Comparison of ENCODE assay signal across 11 cellular contexts in genomic region chr6:112563368-112563767, GRCh38.
DNase-seq lines count a peak whose midpoint lies in the region; ATAC-seq and TF ChIP-seq lines count a peak whose summit lies in the region.
"Had no signal": no experiment of that assay in that cellular context is flagged by ENCODE, and none has a peak within 500 bp of the region (broad histone marks: within the 10 kb centered on the region; RNA-seq: fewer than 3 reads in every experiment).

No MANE protein-coding gene starts in this region.

- ATAC-seq in naive thymus-derived CD8-positive, alpha-beta T cell: no peak

- H3K9ac ChIP-seq in NT2/D1 (ENCODE audit: insufficient read length, low read depth) (no peak overlapping the region), fibroblast of lung (ENCODE audit: insufficient read depth, low read length) (no peak overlapping the region)

- TF ChIP-seq CTCF in fibroblast of lung (conservative IDR thresholded peaks at IDR 0.05 in 1 of 2, IDR thresholded peaks at IDR 0.05 in 1 of 2; ENCODE audit: low read depth in 1 of 2, low read length in 2 of 2) (no peak), adrenal gland (IDR thresholded peaks at IDR 0.05) (no peak)

- DNase-seq in ELF-1 (ENCODE audit: low read depth, low spot score) (peak; percentile 14), NT2/D1 (ENCODE audit: low read depth, low spot score) (peak; percentile 63), fibroblast of lung (ENCODE audit: low read depth in 2 of 2) (peak; percentile 8 to 93), NCI-H1048 (lab: John Stamatoyannopoulos, UW) (no peak), adrenal gland (no peak)
- DNase-seq in naive thymus-derived CD8-positive, alpha-beta T cell: no peak
- DNase-seq in stimulated activated CD8-positive, alpha-beta memory T cell treated with anti-CD3 and anti-CD28 coated beads, Interleukin-4, amount 100 ng/mL, for 48 hours: no peak
- DNase-seq: activated T-cell treated with anti-CD3 and anti-CD28 coated beads, Interleukin-2, amount 50 U/mL, for 24 hours; heart left ventricle; pancreas had no signal

- H3K27me3 ChIP-seq in NT2/D1 (ENCODE audit: insufficient read depth, insufficient read length) (no peaks in the 10 kb centered on the region), fibroblast of lung (ENCODE audit: control insufficient read depth, insufficient read depth, low read length) (no peaks in the 10 kb centered on the region), neuron (ENCODE audit: insufficient read depth, low read length) (no peaks in the 10 kb centered on the region), adrenal gland (no peaks in the 10 kb centered on the region)
- H3K27me3 ChIP-seq: heart left ventricle, pancreas had no signal

- intact Hi-C loops in adrenal gland (cut with DNase I): no loop called here

- H2AFZ ChIP-seq in fibroblast of lung (ENCODE audit: low read length) (no peak overlapping the region), neuron (ENCODE audit: low read depth, low read length) (no peak overlapping the region)

- POLR2A ChIA-PET in naive thymus-derived CD8-positive, alpha-beta T cell (lab: Charles Lee): interaction anchor here (0.6 kb wide), 1 partner anchor 383 kb away, joined by 5 read pairs; no protein-coding TSS in a partner anchor

- H3K79me2 ChIP-seq in fibroblast of lung (ENCODE audit: control insufficient read depth, insufficient read depth, low read length): no peaks in the 10 kb centered on the region

- H3K4me1 ChIP-seq in NT2/D1 (ENCODE audit: insufficient read depth, insufficient read length): no peaks in the 10 kb centered on the region
- H3K4me1 ChIP-seq in fibroblast of lung (ENCODE audit: control insufficient read depth, extremely low read depth, insufficient read depth, low read length): peaks cover 6% of the 10 kb centered on the region
- H3K4me1 ChIP-seq in neuron (ENCODE audit: insufficient read depth, low read length): peaks cover 64% of the 10 kb centered on the region
- H3K4me1 ChIP-seq in adrenal gland (replicated peaks in 1 of 2): no peaks in the 10 kb centered on the region
- H3K4me1 ChIP-seq: pancreas had no signal

- no peaks in the 10 kb centered on the region for H3K36me3 Mint-ChIP-seq in naive thymus-derived CD8-positive, alpha-beta T cell

- H3K27ac ChIP-seq in fibroblast of lung (ENCODE audit: insufficient read depth, low read length) (no peak overlapping the region), adrenal gland (no peak overlapping the region)

- 52 to 60% (median 55%) methylated on average over 3 of the region's 3 CpGs for WGBS in adrenal gland, 4 donors

- H3K4me3 ChIP-seq in NT2/D1 (ENCODE audit: insufficient read length, low read depth) (no peak overlapping the region), fibroblast of lung (replicated peaks in 1 of 4; ENCODE audit: control extremely low read depth in 1 of 4, insufficient read depth in 1 of 4, low read depth in 3 of 4, low read length in 4 of 4) (no peak overlapping the region), neuron (ENCODE audit: low read length) (peak overlapping the region; percentile 10), adrenal gland (no peak overlapping the region)
- H3K4me3 ChIP-seq: heart left ventricle, pancreas had no signal

- no peak for TF ChIP-seq POLR2A in adrenal gland (IDR thresholded peaks at IDR 0.05)

- no peaks in the 10 kb centered on the region for H3K9me3 ChIP-seq in NT2/D1 (ENCODE audit: insufficient read depth, low read length)
- no peaks in the 10 kb centered on the region for H3K9me3 ChIP-seq in fibroblast of lung (ENCODE audit: control insufficient read depth, insufficient read depth, low read depth, low read length)
- H3K9me3 ChIP-seq in neuron (ENCODE audit: low read length): no peaks in the 10 kb centered on the region
- H3K9me3 ChIP-seq in adrenal gland (replicated peaks in 1 of 3): no peaks in the 10 kb centered on the region
- H3K9me3 ChIP-seq: heart left ventricle, pancreas had no signal

- no peaks in the 10 kb centered on the region for H3K36me3 ChIP-seq in NT2/D1 (ENCODE audit: insufficient read depth, insufficient read length, low read length)
- H3K36me3 ChIP-seq in fibroblast of lung (ENCODE audit: control insufficient read depth, insufficient read depth, low read length): no peaks in the 10 kb centered on the region
- no peaks in the 10 kb centered on the region for H3K36me3 ChIP-seq in neuron (ENCODE audit: insufficient read depth, low read length)
- H3K36me3 ChIP-seq in adrenal gland (replicated peaks in 1 of 2): no peaks in the 10 kb centered on the region
- H3K36me3 ChIP-seq: heart left ventricle, pancreas had no signal

- H3K4me3 Mint-ChIP-seq in naive thymus-derived CD8-positive, alpha-beta T cell: no peak overlapping the region
- H3K4me3 Mint-ChIP-seq: activated T-cell treated with anti-CD3 and anti-CD28 coated beads, Interleukin-2, amount 50 U/mL, for 24 hours had no signal

- H3K9me3 Mint-ChIP-seq in naive thymus-derived CD8-positive, alpha-beta T cell: peaks cover 0 to 15% (median 0%) of the 10 kb centered on the region in 9 donors
- H3K9me3 Mint-ChIP-seq: activated T-cell treated with anti-CD3 and anti-CD28 coated beads, Interleukin-2, amount 50 U/mL, for 24 hours had no signal

- H3K27ac Mint-ChIP-seq in naive thymus-derived CD8-positive, alpha-beta T cell: no peak overlapping the region
- H3K27ac Mint-ChIP-seq: activated T-cell treated with anti-CD3 and anti-CD28 coated beads, Interleukin-2, amount 50 U/mL, for 24 hours had no signal

- peaks cover 0 to 6% (median 0%) of the 10 kb centered on the region in 5 donors for H3K27me3 Mint-ChIP-seq in naive thymus-derived CD8-positive, alpha-beta T cell
- H3K27me3 Mint-ChIP-seq: activated T-cell treated with anti-CD3 and anti-CD28 coated beads, Interleukin-2, amount 50 U/mL, for 24 hours had no signal

- H4K20me1 ChIP-seq in fibroblast of lung (ENCODE audit: control insufficient read depth, extremely low read depth, insufficient read depth, low read length): no peaks in the 10 kb centered on the region

- peak overlapping the region; percentile 23 for H3K4me2 ChIP-seq in fibroblast of lung (ENCODE audit: extremely low read depth, insufficient read depth, low read length)

- no peaks in the 10 kb centered on the region for H3K4me1 Mint-ChIP-seq in naive thymus-derived CD8-positive, alpha-beta T cell

Comparison
In these comparisons a context has a peak if more than half of its experiments do, and no peak if none do; other contexts are left out.
1. DNase-seq: peak in ELF-1 (single experiment), NT2/D1 (single experiment) and fibroblast of lung (2 of 2); none in naive thymus-derived CD8-positive, alpha-beta T cell (0 of 10), NCI-H1048 (single experiment), adrenal gland (0 of 7) and stimulated activated CD8-positive, alpha-beta memory T cell treated with anti-CD3 and anti-CD28 coated beads, Interleukin-4, amount 100 ng/mL, for 48 hours (single experiment).